Comparison of ENCODE assay signal across 26 cellular contexts in genomic region chr2:139159177-139159576, GRCh38.
A peak's percentile ranks its signal among the peaks of the same experiment; 100 is the strongest.
DNase-seq lines count a peak whose midpoint lies in the region; ATAC-seq, FAIRE-seq and TF ChIP-seq lines count a peak whose summit lies in the region.
"Had no signal": no experiment of that assay in that cellular context is flagged by ENCODE, and none has a peak within 500 bp of the region (broad histone marks: within the 10 kb centered on the region; RNA-seq: fewer than 3 reads in every experiment).

No MANE protein-coding gene starts in this region.

- in situ Hi-C loops in HepG2 (cut with HindIII; ENCODE audit: extremely low pct_ligation_motif_present, low pct_unique_long_range_greater_than_20kb) (no loop called here), K562 (cut with MboI) (no loop called here)

- no TSS peak for BruUV-seq in HepG2 (replicated peaks; lab: Mats Ljungman, UMichigan)
- no TSS peak for BruUV-seq in K562 (replicated peaks; lab: Mats Ljungman, UMichigan)

- no peak for TF ChIP-seq CTCF in HepG2 (CRISPR knock-in tag; IDR thresholded peaks at IDR 0.05)
- TF ChIP-seq CTCF in right lobe of liver (IDR thresholded peaks at IDR 0.05), result no peak
- no peak for TF ChIP-seq CTCF in K562 (IDR thresholded peaks at IDR 0.05 in 2 of 3, conservative IDR thresholded peaks at IDR 0.05 in 1 of 3; ENCODE audit: insufficient read depth in 2 of 3, low read depth in 1 of 3, low read length in 3 of 3)
- TF ChIP-seq CTCF in thyroid gland (IDR thresholded peaks at IDR 0.05), result no peak

- ATAC-seq in HepG2, result no peak
- ATAC-seq in right lobe of liver, result no peak
- ATAC-seq in K562, result no peak
- ATAC-seq: GM12878 had no signal

- WGBS in HepG2 (ENCODE audit: low lambda C conversion rate), result 17% methylated on average over 3 of the region's 3 CpGs
- WGBS in right lobe of liver (ENCODE audit: insufficient coverage, low coverage, low lambda C conversion rate, missing lambda C conversion rate), result 65% methylated on average over 3 of the region's 3 CpGs
- WGBS in K562 (ENCODE audit: insufficient coverage, low coverage, missing lambda C conversion rate), result 2% methylated on average over 3 of the region's 3 CpGs
- whole genome bisulfite sequencing in thyroid gland, 2 donors, result 79 to 85% methylated on average over 3 of the region's 3 CpGs

- H3K36me3 ChIP-seq in HepG2 (replicated peaks in 1 of 2; ENCODE audit: control insufficient read depth in 1 of 2, insufficient read depth in 2 of 2, low read length in 2 of 2) (no peaks in the 10 kb centered on the region), right lobe of liver (no peaks in the 10 kb centered on the region), K562 (ENCODE audit: control insufficient read depth, insufficient read depth, low read length) (no peaks in the 10 kb centered on the region), thyroid gland (no peaks in the 10 kb centered on the region)
- H3K36me3 ChIP-seq: BE2C, BLaER1 had no signal

- CTCF ChIA-PET in HepG2 (lab: Yijun Ruan, JAX; ENCODE audit: low intra/inter-chr PET ratio, low total read pairs) (no interaction called here), K562 (lab: Yijun Ruan, JAX; ENCODE audit: low intra/inter-chr PET ratio) (no interaction called here)

- no peak overlapping the region for H3K4me2 ChIP-seq in HepG2 (ENCODE audit: low read depth, low read length)
- H3K4me2 ChIP-seq in K562 (ENCODE audit: insufficient read depth, low read length), result no peak overlapping the region
- H3K4me2 ChIP-seq: BLaER1 had no signal

- no peak for DNase-seq in HepG2 (ENCODE audit: low spot score)
- no peak for DNase-seq in right lobe of liver
- DNase-seq in NCI-H69 (lab: John Stamatoyannopoulos, UW), result peak; percentile 10
- no peak for DNase-seq in K562 (ENCODE audit: extremely low read depth in 1 of 4, low spot score in 3 of 4)
- no peak for DNase-seq in thyroid gland
- DNase-seq in NCI-H510A (lab: John Stamatoyannopoulos, UW), result no peak
- DNase-seq: 8988T; ACHN; BE2C; C1 segment of cervical spinal cord; CD4-positive, alpha-beta memory T cell; CD4-positive, CD25-positive, alpha-beta regulatory T cell; CD8-positive, alpha-beta memory T cell; COR-L47; DMS 273 treated with DMSO at 0.1 percent for 48 hours; DMS153; DMS53; DMS79; DND-41; EL; GDM1 had no signal

- H3K79me2 ChIP-seq in HepG2 (ENCODE audit: insufficient read depth, low read length) (no peaks in the 10 kb centered on the region), K562 (ENCODE audit: control insufficient read depth, insufficient read depth, low read length) (no peaks in the 10 kb centered on the region)

- H3K9me3 ChIP-seq in HepG2 (ENCODE audit: low read length), result no peaks in the 10 kb centered on the region
- H3K9me3 ChIP-seq in right lobe of liver, result no peaks in the 10 kb centered on the region
- no peaks in the 10 kb centered on the region for H3K9me3 ChIP-seq in K562 (replicated peaks; ENCODE audit: control insufficient read depth, insufficient read depth, low read depth, low read length)
- no peaks in the 10 kb centered on the region for H3K9me3 ChIP-seq in thyroid gland
- H3K9me3 ChIP-seq: BE2C, BLaER1 had no signal

- intact Hi-C loops in HepG2 (cut with micrococcal nuclease; ENCODE audit: unreplicated experiment) (no loop called here), right lobe of liver (cut with DNase I) (no loop called here), K562 (cut with micrococcal nuclease) (no loop called here), thyroid gland (cut with DNase I) (no loop called here)

- H2AFZ ChIP-seq in HepG2 (ENCODE audit: low read length), result no peak overlapping the region
- H2AFZ ChIP-seq in K562 (ENCODE audit: low read depth, low read length), result no peak overlapping the region

- H4K20me1 ChIP-seq in HepG2 (ENCODE audit: insufficient read depth, low read length) (no peaks in the 10 kb centered on the region), K562 (replicated peaks; ENCODE audit: control insufficient read depth, insufficient read depth, low read length) (no peaks in the 10 kb centered on the region)
- H4K20me1 ChIP-seq: BLaER1 had no signal

- H3K9ac ChIP-seq in HepG2 (ENCODE audit: insufficient read depth, low read depth, low read length) (no peak overlapping the region), K562 (ENCODE audit: insufficient read depth in 1 of 2, low read depth in 2 of 2, low read length in 2 of 2) (no peak overlapping the region)
- H3K9ac ChIP-seq: BLaER1 had no signal

- FAIRE-seq in HepG2 (lab: Jason Lieb, UNC) (no peak), K562 (lab: Jason Lieb, UNC) (no peak)
- FAIRE-seq: A204.1, GM12878, GM12892, GM18507 had no signal

- H3K27ac ChIP-seq in HepG2 (ENCODE audit: extremely low read length, insufficient read depth, low read length) (no peak overlapping the region), right lobe of liver (no peak overlapping the region), K562 (ENCODE audit: extremely low read depth, low read depth, low read length) (no peak overlapping the region), thyroid gland (no peak overlapping the region)
- H3K27ac ChIP-seq: BLaER1 had no signal

- no peaks in the 10 kb centered on the region for H3K27me3 ChIP-seq in HepG2 (ENCODE audit: control insufficient read depth in 1 of 2, insufficient read depth in 2 of 2, low read length in 2 of 2)
- no peaks in the 10 kb centered on the region for H3K27me3 ChIP-seq in right lobe of liver
- no peaks in the 10 kb centered on the region for H3K27me3 ChIP-seq in K562 (ENCODE audit: control insufficient read depth in 2 of 2, insufficient read depth in 2 of 2, low read length in 2 of 2)
- no peaks in the 10 kb centered on the region for H3K27me3 ChIP-seq in thyroid gland
- H3K27me3 ChIP-seq: BE2C, BLaER1 had no signal

- H3K9me1 ChIP-seq in K562 (ENCODE audit: control insufficient read depth, insufficient read depth, low read length), result no peaks in the 10 kb centered on the region

- TF ChIP-seq POLR2A in HepG2 (IDR thresholded peaks at IDR 0.05; ENCODE audit: insufficient read depth in 1 of 2, low read depth in 2 of 2, low read length in 2 of 2), result no peak
- TF ChIP-seq POLR2A in right lobe of liver (IDR thresholded peaks at IDR 0.05), result no peak
- no peak for TF ChIP-seq POLR2A in K562 (conservative IDR thresholded peaks at IDR 0.05)
- no peak for TF ChIP-seq POLR2A in thyroid gland (IDR thresholded peaks at IDR 0.05)

- TF ChIP-seq EP300 in HepG2 (IDR thresholded peaks at IDR 0.05; ENCODE audit: low read depth in 2 of 2, low read length in 2 of 2) (no peak), HepG2 (CRISPR knock-in tag; IDR thresholded peaks at IDR 0.05; ENCODE audit: borderline replicate concordance) (no peak), K562 (IDR thresholded peaks at IDR 0.05; ENCODE audit: low read length) (no peak)

- POLR2A ChIA-PET in HepG2 (lab: Yijun Ruan, JAX) (no interaction called here), K562 (lab: Yijun Ruan, JAX) (no interaction called here)

- H3K4me1 ChIP-seq in HepG2 (ENCODE audit: insufficient read depth, low read length) (no peaks in the 10 kb centered on the region), right lobe of liver (no peaks in the 10 kb centered on the region), K562 (replicated peaks in 1 of 2; ENCODE audit: control insufficient read depth in 2 of 2, insufficient read depth in 2 of 2, low read length in 2 of 2) (no peaks in the 10 kb centered on the region), thyroid gland (no peaks in the 10 kb centered on the region)
- H3K4me1 ChIP-seq: BE2C had no signal

- H3K4me3 ChIP-seq in HepG2 (replicated peaks in 1 of 3; ENCODE audit: insufficient read depth in 1 of 3, low read depth in 2 of 3, low read length in 3 of 3) (no peak overlapping the region), right lobe of liver (no peak overlapping the region), K562 (no peak overlapping the region), thyroid gland (replicated peaks in 1 of 3) (no peak overlapping the region)
- H3K4me3 ChIP-seq: BLaER1, GM12878 had no signal

- TF ChIP-seq RAD21 in HepG2 (CRISPR knock-in tag; IDR thresholded peaks at IDR 0.05) (no peak), K562 (CRISPR knock-in tag; conservative IDR thresholded peaks at IDR 0.05 in 1 of 2, IDR thresholded peaks at IDR 0.05 in 1 of 2) (no peak)

TF ChIP-seq in HepG2, 621 proteins besides CTCF, POLR2A, EP300 and RAD21 (continues in another document):
- TF ChIP-seq ZNF619 (CRISPR knock-in tag; IDR thresholded peaks at IDR 0.05) (no peak), MXI1 (IDR thresholded peaks at IDR 0.05; ENCODE audit: borderline replicate concordance, low read depth, low read length) (no peak), HNRNPH1 (optimal IDR thresholded peaks at IDR 0.05; ENCODE audit: low read depth, low read length) (no peak), ZNF850 (CRISPR knock-in tag; conservative IDR thresholded peaks at IDR 0.05) (no peak), ATF7 (IDR thresholded peaks at IDR 0.05) (peak; percentile 47; the same call in 1 of the 2 replicates), ATF7 (CRISPR knock-in tag; IDR thresholded peaks at IDR 0.05) (no peak)

TF ChIP-seq in K562, 482 proteins besides CTCF, POLR2A, EP300 and RAD21 (continues in another document):
- TF ChIP-seq ATF3 (IDR thresholded peaks at IDR 0.05) (peak; percentile 13; the same call in 1 of the 2 replicates), ATF3 (CRISPR knock-in tag; conservative IDR thresholded peaks at IDR 0.05) (no peak), RBM25 (IDR thresholded peaks at IDR 0.05; ENCODE audit: low read depth, low read length, severe bottlenecking) (no peak), KDM1A (IDR thresholded peaks at IDR 0.05) (no peak), CEBPB (tag; IDR thresholded peaks at IDR 0.05) (peak; percentile 20; the same call in 1 of the 2 replicates)

Comparison
In these comparisons a context has a peak if more than half of its experiments do, and no peak if none do; other contexts are left out.
1. Of the 241 proteins assayed by ChIP-seq in both HepG2 and K562: peak only in HepG2: none; only in K562: none; in both: CEBPB; in neither: 237; mixed calls (peak in some experiments, not most) for 3.